21 cellular contexts compared by ENCODE assay signal in the genomic region with DNA sequence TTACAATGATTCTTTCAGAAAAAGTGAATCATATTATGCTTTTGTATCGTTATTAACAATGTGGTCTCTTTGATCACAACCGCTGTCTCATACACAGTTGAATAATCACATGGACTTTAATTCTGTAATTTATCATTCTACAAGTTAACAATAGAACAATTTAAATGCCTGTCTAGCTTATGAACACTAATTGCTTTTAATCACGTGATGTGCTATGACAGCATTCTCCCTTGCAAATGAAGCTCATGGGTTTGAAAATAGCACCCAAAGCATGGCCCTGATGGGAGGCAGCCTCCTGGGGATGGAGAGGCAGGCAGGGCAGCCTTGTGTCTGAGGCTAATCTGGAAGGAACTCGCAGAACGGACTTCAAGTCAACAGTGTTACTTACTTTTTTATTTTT.
"Had no signal": no experiment of that assay in that cellular context is flagged by ENCODE, and none has a peak within 500 bp of the region (broad histone marks: within the 10 kb centered on the region; RNA-seq: fewer than 3 reads in every experiment).

No MANE protein-coding gene starts in this region.

- H3K4me3 ChIP-seq: thoracic aorta, upper lobe of left lung had no signal

- H3K27ac ChIP-seq: thoracic aorta, upper lobe of left lung had no signal

- H3K27me3 Mint-ChIP-seq: activated CD4-positive, alpha-beta T cell treated with anti-CD3 and anti-CD28 coated beads for 36 hours had no signal

- H3K4me1 Mint-ChIP-seq: activated B cell treated with CpG ODN at 0.5 μM for 24 hours; activated CD4-positive, alpha-beta T cell treated with anti-CD3 and anti-CD28 coated beads for 36 hours; activated naive CD8-positive, alpha-beta T cell treated with anti-CD3 and anti-CD28 coated beads for 36 hours; T-helper 17 cell had no signal

- H3K4me1 ChIP-seq: upper lobe of left lung had no signal

- H3K36me3 ChIP-seq: thoracic aorta, upper lobe of left lung had no signal

- DNase-seq: activated B cell treated with CpG ODN at 0.5 μM for 24 hours; activated CD4-positive, alpha-beta T cell treated with anti-CD3 and anti-CD28 coated beads for 36 hours; activated CD4-positive, alpha-beta T cell treated with anti-CD3 and anti-CD28 coated beads, Interleukin-2, amount 50 U/mL, for 48 hours; activated naive CD4-positive, alpha-beta T cell treated with Interleukin-2 at 50 U/mL for 16 hours; activated naive CD8-positive, alpha-beta T cell treated with anti-CD3 and anti-CD28 coated beads for 36 hours; activated T-cell treated with anti-CD3 and anti-CD28 coated beads, Interleukin-2, amount 50 U/mL, for 48 hours; cortex of kidney; foreskin melanocyte; left cardiac atrium; mesenchymal stem cell; posterior cingulate gyrus; stimulated activated CD4-positive, alpha-beta T cell treated with anti-CD3 and anti-CD28 coated beads, Interleukin-2, amount 100 ng/mL, for 48 hours; stimulated activated CD8-positive, alpha-beta memory T cell treated with anti-CD3 and anti-CD28 coated beads, Interleukin-4, amount 100 ng/mL, for 48 hours; stimulated activated naive CD4-positive, alpha-beta T cell; T-helper 17 cell had no signal

- H3K9me3 Mint-ChIP-seq: activated B cell treated with CpG ODN at 0.5 μM for 24 hours; activated naive CD8-positive, alpha-beta T cell treated with anti-CD3 and anti-CD28 coated beads for 36 hours; nephron had no signal

- H3K27me3 ChIP-seq: upper lobe of left lung had no signal

- ATAC-seq: activated CD4-positive, alpha-beta T cell treated with anti-CD3 and anti-CD28 coated beads for 36 hours; left cardiac atrium; T-helper 17 cell had no signal

- H3K27ac Mint-ChIP-seq: activated B cell treated with CpG ODN at 0.5 μM for 24 hours; activated CD4-positive, alpha-beta T cell treated with anti-CD3 and anti-CD28 coated beads for 36 hours; activated naive CD8-positive, alpha-beta T cell treated with anti-CD3 and anti-CD28 coated beads for 36 hours; T-helper 17 cell had no signal

- H3K36me3 Mint-ChIP-seq: activated naive CD8-positive, alpha-beta T cell treated with anti-CD3 and anti-CD28 coated beads for 36 hours had no signal

- H3K9me3 ChIP-seq: thoracic aorta, upper lobe of left lung had no signal

- FAIRE-seq: astrocyte, endometrium, islet of Langerhans had no signal

- H3K4me3 Mint-ChIP-seq: activated B cell treated with CpG ODN at 0.5 μM for 24 hours; activated CD4-positive, alpha-beta T cell treated with anti-CD3 and anti-CD28 coated beads for 36 hours; activated naive CD8-positive, alpha-beta T cell treated with anti-CD3 and anti-CD28 coated beads for 36 hours; nephron; T-helper 17 cell had no signal
